In genomic region chr7:154383045-154383444, GRCh38 we compare ENCODE assay signal across 15 cellular contexts.
A peak's percentile ranks its signal among the peaks of the same experiment; 100 is the strongest.
DNase-seq lines count a peak whose midpoint lies in the region; ATAC-seq and TF ChIP-seq lines count a peak whose summit lies in the region.
"Had no signal": no experiment of that assay in that cellular context is flagged by ENCODE, and none has a peak within 500 bp of the region (broad histone marks: within the 10 kb centered on the region; RNA-seq: fewer than 3 reads in every experiment).

No MANE protein-coding gene starts in this region.

- TF ChIP-seq POLR2A in Peyer's patch (IDR thresholded peaks at IDR 0.05): no peak

- H3K9me3 ChIP-seq in hepatocyte (ENCODE audit: low read depth): no peaks in the 10 kb centered on the region
- H3K9me3 ChIP-seq in lower lobe of right lung: no peaks in the 10 kb centered on the region
- peaks cover 0 to 3% (median 0%) of the 10 kb centered on the region in 4 donors for H3K9me3 ChIP-seq in Peyer's patch
- H3K9me3 ChIP-seq: A549, BE2C had no signal

- H3K4me3 Mint-ChIP-seq in activated naive CD8-positive, alpha-beta T cell treated with anti-CD3 and anti-CD28 coated beads for 36 hours: no peak overlapping the region
- H3K4me3 Mint-ChIP-seq: CD4-positive, alpha-beta memory T cell; H9 had no signal

- no peaks in the 10 kb centered on the region for H3K36me3 Mint-ChIP-seq in activated naive CD8-positive, alpha-beta T cell treated with anti-CD3 and anti-CD28 coated beads for 36 hours
- H3K36me3 Mint-ChIP-seq: CD4-positive, alpha-beta memory T cell had no signal

- no peak overlapping the region for H3K4me2 ChIP-seq in hepatocyte
- H3K4me2 ChIP-seq: A549 had no signal

- intact Hi-C loops in lower lobe of right lung (cut with DNase I): no loop called here

- H3K4me3 ChIP-seq in hepatocyte (no peak overlapping the region), lower lobe of right lung (no peak overlapping the region), Peyer's patch (no peak overlapping the region)
- H3K4me3 ChIP-seq: A549 had no signal

- H3K4me1 Mint-ChIP-seq in activated naive CD8-positive, alpha-beta T cell treated with anti-CD3 and anti-CD28 coated beads for 36 hours: no peaks in the 10 kb centered on the region
- H3K4me1 Mint-ChIP-seq: CD4-positive, alpha-beta memory T cell; H9 had no signal

- H3K27me3 Mint-ChIP-seq in activated naive CD8-positive, alpha-beta T cell treated with anti-CD3 and anti-CD28 coated beads for 36 hours: no peaks in the 10 kb centered on the region
- H3K27me3 Mint-ChIP-seq: CD4-positive, alpha-beta memory T cell had no signal

- no peaks in the 10 kb centered on the region for H3K9me3 Mint-ChIP-seq in activated naive CD8-positive, alpha-beta T cell treated with anti-CD3 and anti-CD28 coated beads for 36 hours
- H3K9me3 Mint-ChIP-seq: H9 had no signal

- WGBS in hepatocyte (ENCODE audit: low lambda C conversion rate, missing lambda C conversion rate): 83% methylated on average over 3 of the region's 3 CpGs

- no peaks in the 10 kb centered on the region for H3K9me2 ChIP-seq in hepatocyte (replicated peaks; ENCODE audit: insufficient read depth)

- DNase-seq in hepatocyte (ENCODE audit: low spot score) (peak; percentile 18), left lobe of liver (ENCODE audit: low spot score) (no peak), lower lobe of right lung (no peak), DMS 273 treated with DMSO at 0.1 percent for 48 hours (lab: John Stamatoyannopoulos, UW) (no peak), Peyer's patch (no peak)
- no peak for DNase-seq in activated naive CD8-positive, alpha-beta T cell treated with anti-CD3 and anti-CD28 coated beads for 36 hours
- DNase-seq: BE2C; CD4-positive, alpha-beta memory T cell; COR-L47; DMS53; GF-D8; GOT3; H9 had no signal

- no peaks in the 10 kb centered on the region for H3K79me2 ChIP-seq in hepatocyte

- H3K27me3 ChIP-seq in hepatocyte (no peaks in the 10 kb centered on the region), lower lobe of right lung (ENCODE audit: low read depth) (no peaks in the 10 kb centered on the region), Peyer's patch (no peaks in the 10 kb centered on the region)
- H3K27me3 ChIP-seq: BE2C had no signal

- H4K20me1 ChIP-seq in hepatocyte (ENCODE audit: insufficient read depth, poor library complexity, severe bottlenecking): no peaks in the 10 kb centered on the region

- H3K4me1 ChIP-seq in hepatocyte (ENCODE audit: insufficient read depth): no peaks in the 10 kb centered on the region
- no peaks in the 10 kb centered on the region for H3K4me1 ChIP-seq in lower lobe of right lung
- H3K4me1 ChIP-seq in Peyer's patch: no peaks in the 10 kb centered on the region
- H3K4me1 ChIP-seq: A549 had no signal

- ATAC-seq in left lobe of liver: peak; percentile 28
- ATAC-seq in lower lobe of right lung: peak; percentile 86 to 88
- ATAC-seq: A549 had no signal

- H2AFZ ChIP-seq in hepatocyte: no peak overlapping the region

- TF ChIP-seq CTCF in hepatocyte (IDR thresholded peaks at IDR 0.05; ENCODE audit: poor library complexity): no peak
- TF ChIP-seq CTCF in lower lobe of right lung (IDR thresholded peaks at IDR 0.05): no peak
- no peak for TF ChIP-seq CTCF in Peyer's patch (IDR thresholded peaks at IDR 0.05)

- no peak overlapping the region for H3K27ac Mint-ChIP-seq in activated naive CD8-positive, alpha-beta T cell treated with anti-CD3 and anti-CD28 coated beads for 36 hours
- H3K27ac Mint-ChIP-seq: CD4-positive, alpha-beta memory T cell; H9 had no signal

- no peaks in the 10 kb centered on the region for H3K36me3 ChIP-seq in hepatocyte (replicated peaks; ENCODE audit: insufficient read depth, low read depth)
- no peaks in the 10 kb centered on the region for H3K36me3 ChIP-seq in lower lobe of right lung
- no peaks in the 10 kb centered on the region for H3K36me3 ChIP-seq in Peyer's patch
- H3K36me3 ChIP-seq: BE2C had no signal

- H3K27ac ChIP-seq in hepatocyte (peak overlapping the region; percentile 32), lower lobe of right lung (no peak overlapping the region), Peyer's patch (no peak overlapping the region)
- H3K27ac ChIP-seq: A549, C4-2B had no signal
